Comparison of ENCODE assay signal across 19 cellular contexts in genomic region chr3:160049038-160049437, GRCh38.
"Had no signal": no experiment of that assay in that cellular context is flagged by ENCODE, and none has a peak within 500 bp of the region (broad histone marks: within the 10 kb centered on the region; RNA-seq: fewer than 3 reads in every experiment).

No MANE protein-coding gene starts in this region.

- H3K9me3 ChIP-seq: heart left ventricle, neutrophil, uterus had no signal

- H3K27me3 ChIP-seq: dorsolateral prefrontal cortex, heart left ventricle, neutrophil, uterus had no signal

- H3K36me3 ChIP-seq: heart left ventricle, neutrophil, uterus had no signal

- H3K4me3 ChIP-seq: coronary artery, dorsolateral prefrontal cortex, heart left ventricle, lung, uterus had no signal

- H3K4me3 Mint-ChIP-seq: naive thymus-derived CD4-positive, alpha-beta T cell; nephron progenitor cell had no signal

- H3K4me1 ChIP-seq: uterus had no signal

- H3K27ac ChIP-seq: coronary artery, dorsolateral prefrontal cortex, heart left ventricle, neutrophil, uterus had no signal

- H3K27ac Mint-ChIP-seq: naive thymus-derived CD4-positive, alpha-beta T cell; nephron progenitor cell had no signal

- H3K36me3 Mint-ChIP-seq: naive thymus-derived CD4-positive, alpha-beta T cell had no signal

- DNase-seq: dorsolateral prefrontal cortex; effector CD8-positive, alpha-beta T cell; heart left ventricle; hippocampal formation; left colon; left ventricle myocardium superior; mesenchymal stem cell; naive thymus-derived CD4-positive, alpha-beta T cell; nephron progenitor cell; posterior cingulate gyrus; right cardiac atrium; small intestine; stimulated activated CD4-positive, alpha-beta T cell treated with anti-CD3 and anti-CD28 coated beads, Interleukin-2, amount 100 ng/mL, for 48 hours; stimulated activated naive CD4-positive, alpha-beta T cell treated with Interleukin-2 at 50 U/mL for 16 hours; trophoblast cell; uterus had no signal
